In the genomic region with DNA sequence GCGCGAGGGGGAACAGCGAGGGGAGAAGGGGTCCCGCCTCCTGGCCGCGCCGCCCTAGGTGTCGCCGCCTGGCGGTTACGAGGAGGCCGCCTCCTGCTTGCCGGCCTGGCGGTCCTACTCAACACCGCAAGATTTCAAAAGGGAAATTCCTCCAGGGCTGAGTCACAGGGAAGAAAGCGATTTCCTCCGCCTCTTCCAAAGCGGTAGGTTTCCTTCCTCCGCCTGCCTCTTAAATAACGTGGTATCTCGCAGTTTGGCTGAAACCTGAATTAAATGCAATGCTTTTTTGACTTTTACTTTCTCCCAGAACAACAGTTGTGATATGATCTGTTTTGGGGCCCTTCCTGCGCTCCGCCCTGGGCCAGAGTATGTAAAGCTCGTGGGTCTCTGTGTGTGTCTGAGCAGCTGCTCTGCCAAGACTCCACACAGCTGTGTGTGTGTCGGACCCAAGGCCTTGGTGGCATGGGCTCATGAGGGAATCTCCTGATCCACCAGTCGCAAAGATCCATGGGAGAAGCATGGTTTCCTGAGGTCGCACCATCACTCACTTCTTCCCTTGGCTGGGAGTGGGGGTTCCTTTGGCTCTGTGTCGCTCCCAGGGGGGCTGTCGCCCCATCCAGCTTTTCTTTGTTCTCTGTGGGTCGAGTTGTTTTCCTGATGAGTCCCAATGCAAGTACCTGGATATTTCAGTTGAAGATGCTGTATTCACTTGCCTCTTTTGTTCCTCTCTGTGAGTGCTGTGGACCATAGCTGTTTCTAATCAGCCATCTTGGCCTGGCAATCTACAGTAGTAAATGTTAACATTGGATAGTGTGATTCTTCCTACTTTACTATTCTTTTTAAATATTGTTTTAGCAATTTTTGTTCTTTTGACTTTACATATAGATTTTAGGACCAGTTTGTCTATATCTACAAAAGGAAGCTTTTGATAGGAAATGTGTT, we compare ENCODE assay signal across 8 cellular contexts. TPM values are rescaled to one million over a fixed set of nuclear protein-coding genes. Genes with fewer than 3 reads are reported as not detected.
DNase-seq lines count a peak whose midpoint lies in the region; FAIRE-seq and TF ChIP-seq lines count a peak whose summit lies in the region.

No MANE protein-coding gene starts in this region.

- H3K36me3 Mint-ChIP-seq in activated naive CD4-positive, alpha-beta T cell treated with anti-CD3 and anti-CD28 coated beads, Interleukin-2, amount 50 U/mL, for 24 hours = no peaks in the 10 kb centered on the region
- H3K36me3 Mint-ChIP-seq in glutamatergic neuron (ENCODE audit: unreplicated experiment) = no peaks in the 10 kb centered on the region
- H3K36me3 Mint-ChIP-seq in osteocyte (ENCODE audit: unreplicated experiment) = no peaks in the 10 kb centered on the region

- TF ChIP-seq CTCF in glutamatergic neuron (IDR thresholded peaks at IDR 0.05; ENCODE audit: partially characterized antibody, unreplicated experiment) (peak; percentile 55), osteocyte (IDR thresholded peaks at IDR 0.05) (peak; percentile 71), suprapubic skin (IDR thresholded peaks at IDR 0.05) (peak; percentile 14 to 88)

- no peaks in the 10 kb centered on the region for H3K9me3 Mint-ChIP-seq in activated naive CD4-positive, alpha-beta T cell treated with anti-CD3 and anti-CD28 coated beads, Interleukin-2, amount 50 U/mL, for 24 hours
- H3K9me3 Mint-ChIP-seq in glutamatergic neuron (ENCODE audit: unreplicated experiment) (peaks cover 1% of the 10 kb centered on the region), osteocyte (ENCODE audit: unreplicated experiment) (no peaks in the 10 kb centered on the region)

- H3K27me3 ChIP-seq in SJCRH30 (no peaks in the 10 kb centered on the region), suprapubic skin (no peaks in the 10 kb centered on the region)

- H3K4me3 ChIP-seq in SJCRH30 = peak overlapping the region; percentile 60
- peak overlapping the region; percentile 45 for H3K4me3 ChIP-seq in suprapubic skin

- H3K27ac ChIP-seq in SJCRH30 (peak overlapping the region; percentile 99), suprapubic skin (peak overlapping the region; percentile 77)

- TF ChIP-seq POLR2A in H54 (IDR thresholded peaks at IDR 0.05; ENCODE audit: low read depth, low read length) (peak; percentile 13), suprapubic skin (IDR thresholded peaks at IDR 0.05) (no peak)

- H3K4me1 ChIP-seq in SJCRH30 = no peaks in the 10 kb centered on the region
- H3K4me1 ChIP-seq in suprapubic skin = peaks cover 14% of the 10 kb centered on the region

- H3K27me3 Mint-ChIP-seq in activated naive CD4-positive, alpha-beta T cell treated with anti-CD3 and anti-CD28 coated beads, Interleukin-2, amount 50 U/mL, for 24 hours = no peaks in the 10 kb centered on the region
- no peaks in the 10 kb centered on the region for H3K27me3 Mint-ChIP-seq in glutamatergic neuron (ENCODE audit: unreplicated experiment)
- H3K27me3 Mint-ChIP-seq in osteocyte (ENCODE audit: unreplicated experiment) = peaks cover 52% of the 10 kb centered on the region

- H3K4me3 Mint-ChIP-seq in activated naive CD4-positive, alpha-beta T cell treated with anti-CD3 and anti-CD28 coated beads, Interleukin-2, amount 50 U/mL, for 24 hours = peak overlapping the region; percentile 77
- H3K4me3 Mint-ChIP-seq in glutamatergic neuron (ENCODE audit: unreplicated experiment) (peak overlapping the region; percentile 79), osteocyte (ENCODE audit: unreplicated experiment) (peak overlapping the region; percentile 43)

- H3K36me3 ChIP-seq in SJCRH30 = no peaks in the 10 kb centered on the region
- H3K36me3 ChIP-seq in suprapubic skin = no peaks in the 10 kb centered on the region

- H3K27ac Mint-ChIP-seq in activated naive CD4-positive, alpha-beta T cell treated with anti-CD3 and anti-CD28 coated beads, Interleukin-2, amount 50 U/mL, for 24 hours = peak overlapping the region; percentile 73
- H3K27ac Mint-ChIP-seq in glutamatergic neuron (ENCODE audit: unreplicated experiment) (peak overlapping the region; percentile 62), osteocyte (ENCODE audit: unreplicated experiment) (no peak overlapping the region)

- H3K9me3 ChIP-seq in SJCRH30 (replicated peaks) = peaks cover 8% of the 10 kb centered on the region
- H3K9me3 ChIP-seq in suprapubic skin = no peaks in the 10 kb centered on the region

- TF ChIP-seq EP300 in suprapubic skin (IDR thresholded peaks at IDR 0.05) = no peak

- peak; percentile 89 for FAIRE-seq in H54 (lab: Jason Lieb, UNC)

- H3K4me1 Mint-ChIP-seq in activated naive CD4-positive, alpha-beta T cell treated with anti-CD3 and anti-CD28 coated beads, Interleukin-2, amount 50 U/mL, for 24 hours = peaks cover 26% of the 10 kb centered on the region
- peaks cover 3% of the 10 kb centered on the region for H3K4me1 Mint-ChIP-seq in glutamatergic neuron (ENCODE audit: low read depth, unreplicated experiment)
- peaks cover 8% of the 10 kb centered on the region for H3K4me1 Mint-ChIP-seq in osteocyte (ENCODE audit: unreplicated experiment)

- peak in 12 of 14 donors; percentile 6 to 73 (median 26) for DNase-seq in C1 segment of cervical spinal cord (lab: John Stamatoyannopoulos, UW)
- DNase-seq in H54 (ENCODE audit: insufficient read length, low spot score) = peak; percentile 77
- peak; percentile 92 to 95 for DNase-seq in SJCRH30
- peak; percentile 70 for DNase-seq in glutamatergic neuron
- no peak for DNase-seq in osteocyte (ENCODE audit: extremely low spot score, unreplicated experiment)
- peak; percentile 77 to 85 for DNase-seq in suprapubic skin (ENCODE audit: low spot score in 2 of 2)
- DNase-seq in NCI-H1048 (lab: John Stamatoyannopoulos, UW) = no peak

- WGBS in suprapubic skin = 9% methylated on average over 30 of the region's 30 CpGs

RNA-seq across cellular contexts. Expression of a gene that starts 31.6 kb away (rescaled TPM):
- 4.1 and 4.9 TPM in 2 replicates for total RNA-seq in SJCRH30 (2014; rRNA removed; shearing (Covaris generic))
- total RNA-seq in glutamatergic neuron (ENCODE audit: unreplicated experiment) (4.9 TPM), osteocyte (0.83 and 1.5 TPM in 2 replicates), suprapubic skin (10 to 100 TPM in 2 of 4 donors, 1 to 10 TPM in 2; 5.3 to 22.0 (median 10.2) TPM)

Comparison
In these comparisons a context has a peak if more than half of its experiments do, and no peak if none do; other contexts are left out.
1. DNase-seq: peak in C1 segment of cervical spinal cord (12 of 14), H54 (single experiment), SJCRH30 (2 of 2), glutamatergic neuron (single experiment) and suprapubic skin (2 of 2); none in osteocyte (single experiment) and NCI-H1048 (single experiment).
2. Peak in every context shown above with its lines, with median percentiles within 50 percentile points of each other: H3K4me3 Mint-ChIP-seq and CTCF ChIP-seq.